ENCODE assay signal across 19 cellular contexts in genomic region chr12:95863337-95863736, GRCh38.
"Had no signal": no experiment of that assay in that cellular context is flagged by ENCODE, and none has a peak within 500 bp of the region (broad histone marks: within the 10 kb centered on the region; RNA-seq: fewer than 3 reads in every experiment).

No MANE protein-coding gene starts in this region.

- DNase-seq: Karpas-422, KG1, MM.1S, NCI-H1092 treated with DMSO at 0.1 percent for 48 hours, NCI-H1436, NCI-H187, NCI-H2029, NCI-H2081 treated with DMSO at 0.1 percent for 48 hours, NCI-H2171 treated with DMSO at 0.1 percent for 48 hours, NCI-H2227 treated with DMSO at 0.1 percent for 48 hours, NCI-H510A, NCI-H524 treated with DMSO at 0.1 percent for 48 hours, NCI-H69, NCI-H774, PC-3, SHP77, T-helper 1 cell had no signal

- ATAC-seq: Panc1, PC-3, SK-N-SH treated with all-trans-retinoic acid at 6 μM for 48 hours had no signal
